14 cellular contexts compared by ENCODE assay signal in genomic region chr11:79119491-79120284, GRCh38.
DNase-seq lines count a peak whose midpoint lies in the region; ATAC-seq and TF ChIP-seq lines count a peak whose summit lies in the region.
"Had no signal": no experiment of that assay in that cellular context is flagged by ENCODE, and none has a peak within 500 bp of the region (broad histone marks: within the 10 kb centered on the region; RNA-seq: fewer than 3 reads in every experiment).

No MANE protein-coding gene starts in this region.

- no peak overlapping the region for H3K4me3 ChIP-seq in smooth muscle cell

- H3K4me3 Mint-ChIP-seq in glutamatergic neuron (ENCODE audit: unreplicated experiment) (peak overlapping the region; percentile 74), immature natural killer cell (no peak overlapping the region)
- H3K4me3 Mint-ChIP-seq: activated CD8-positive, alpha-beta memory T cell treated with anti-CD3 and anti-CD28 coated beads, Interleukin-2, amount 10 ng/mL, durations not matched to agents 7 days and 5 days; activated naive CD8-positive, alpha-beta T cell; CD4-positive, alpha-beta memory T cell; naive thymus-derived CD8-positive, alpha-beta T cell had no signal

- H3K27me3 Mint-ChIP-seq in glutamatergic neuron (ENCODE audit: unreplicated experiment) = no peaks in the 10 kb centered on the region
- peaks cover 0 to 4% (median 0%) of the 10 kb centered on the region in 3 donors for H3K27me3 Mint-ChIP-seq in immature natural killer cell (ENCODE audit: low read depth in 3 of 3)
- H3K27me3 Mint-ChIP-seq: activated CD8-positive, alpha-beta memory T cell treated with anti-CD3 and anti-CD28 coated beads, Interleukin-2, amount 10 ng/mL, durations not matched to agents 7 days and 5 days; activated naive CD8-positive, alpha-beta T cell had no signal

- H3K9ac ChIP-seq in smooth muscle cell (ENCODE audit: low read depth) = no peak overlapping the region

- H3F3A ChIP-seq in smooth muscle cell (ENCODE audit: low read depth) = no peaks in the 10 kb centered on the region

- peaks cover 4% of the 10 kb centered on the region for H3K36me3 Mint-ChIP-seq in glutamatergic neuron (ENCODE audit: unreplicated experiment)
- no peaks in the 10 kb centered on the region for H3K36me3 Mint-ChIP-seq in immature natural killer cell
- H3K36me3 Mint-ChIP-seq: activated CD8-positive, alpha-beta memory T cell treated with anti-CD3 and anti-CD28 coated beads, Interleukin-2, amount 10 ng/mL, durations not matched to agents 7 days and 5 days; activated naive CD8-positive, alpha-beta T cell; CD4-positive, alpha-beta memory T cell; naive thymus-derived CD8-positive, alpha-beta T cell had no signal

- no peaks in the 10 kb centered on the region for H3K79me2 ChIP-seq in smooth muscle cell (ENCODE audit: low read depth)

- H3K4me1 ChIP-seq in smooth muscle cell (ENCODE audit: low read depth) = peaks cover 12% of the 10 kb centered on the region

- no peak for ATAC-seq in HG02678 (IDR thresholded peaks at IDR 0.05; ENCODE audit: unreplicated experiment)
- ATAC-seq: activated CD8-positive, alpha-beta memory T cell treated with anti-CD3 and anti-CD28 coated beads, Interleukin-2, amount 10 ng/mL, durations not matched to agents 7 days and 5 days; naive thymus-derived CD8-positive, alpha-beta T cell had no signal

- H2AFZ ChIP-seq in smooth muscle cell (ENCODE audit: low read depth) = no peak overlapping the region

- H3K27me3 ChIP-seq in smooth muscle cell (ENCODE audit: low read depth) = no peaks in the 10 kb centered on the region

- H3K9me3 Mint-ChIP-seq in glutamatergic neuron (ENCODE audit: unreplicated experiment) (no peaks in the 10 kb centered on the region), immature natural killer cell (peaks cover 0 to 4% (median 0%) of the 10 kb centered on the region in 6 donors)

- H3K36me3 ChIP-seq in smooth muscle cell (ENCODE audit: low read depth) = no peaks in the 10 kb centered on the region

- peak overlapping the region; percentile 93 for H3K27ac Mint-ChIP-seq in glutamatergic neuron (ENCODE audit: unreplicated experiment)
- H3K27ac Mint-ChIP-seq in immature natural killer cell = no peak overlapping the region
- H3K27ac Mint-ChIP-seq: activated CD8-positive, alpha-beta memory T cell treated with anti-CD3 and anti-CD28 coated beads, Interleukin-2, amount 10 ng/mL, durations not matched to agents 7 days and 5 days; activated naive CD8-positive, alpha-beta T cell; CD4-positive, alpha-beta memory T cell; naive thymus-derived CD8-positive, alpha-beta T cell had no signal

- H3K27ac ChIP-seq in smooth muscle cell (ENCODE audit: low read depth) = no peak overlapping the region

- TF ChIP-seq CTCF in glutamatergic neuron (IDR thresholded peaks at IDR 0.05; ENCODE audit: partially characterized antibody, unreplicated experiment) (no peak), smooth muscle cell (IDR thresholded peaks at IDR 0.05; ENCODE audit: borderline replicate concordance, insufficient read depth, poor library complexity, severe bottlenecking) (no peak)

- DNase-seq in MV-4-11 (lab: John Stamatoyannopoulos, UW) = peak; percentile 41
- peak; percentile 94 for DNase-seq in NCI-H69 (lab: John Stamatoyannopoulos, UW)
- DNase-seq in glutamatergic neuron = peak; percentile 29
- DNase-seq in smooth muscle cell (lab: John Stamatoyannopoulos, UW; ENCODE audit: unreplicated experiment) = no peak
- no peak for DNase-seq in immature natural killer cell
- DNase-seq in GM19238 (ENCODE audit: insufficient read length, low spot score) = no peak
- DNase-seq: activated CD8-positive, alpha-beta memory T cell treated with anti-CD3 and anti-CD28 coated beads, Interleukin-2, amount 10 ng/mL, durations not matched to agents 7 days and 5 days; CD4-positive, alpha-beta memory T cell; cortex of kidney; naive thymus-derived CD8-positive, alpha-beta T cell; NCI-H2081 treated with DMSO at 0.1 percent for 48 hours; T1000 had no signal

- H4K20me1 ChIP-seq in smooth muscle cell (ENCODE audit: low read depth) = no peaks in the 10 kb centered on the region

- H3K9me3 ChIP-seq in smooth muscle cell (replicated peaks; ENCODE audit: low read depth) = no peaks in the 10 kb centered on the region

- whole genome bisulfite sequencing in smooth muscle cell (ENCODE audit: low lambda C conversion rate) = 30% methylated on average over 8 of the region's 8 CpGs

- H3K4me2 ChIP-seq in smooth muscle cell = peak overlapping the region; percentile 29

- H3K4me1 Mint-ChIP-seq in glutamatergic neuron (ENCODE audit: low read depth, unreplicated experiment) (peaks cover 17% of the 10 kb centered on the region), immature natural killer cell (no peaks in the 10 kb centered on the region)
- H3K4me1 Mint-ChIP-seq: activated CD8-positive, alpha-beta memory T cell treated with anti-CD3 and anti-CD28 coated beads, Interleukin-2, amount 10 ng/mL, durations not matched to agents 7 days and 5 days; CD4-positive, alpha-beta memory T cell; naive thymus-derived CD8-positive, alpha-beta T cell had no signal

Comparison
In these comparisons a context has a peak if more than half of its experiments do, and no peak if none do; other contexts are left out.
1. DNase-seq: peak in MV-4-11 (single experiment), NCI-H69 (single experiment) and glutamatergic neuron (single experiment); none in smooth muscle cell (single experiment), immature natural killer cell (0 of 3) and GM19238 (single experiment).